Comparison of ENCODE assay signal across 1 cellular context in the genomic region with DNA sequence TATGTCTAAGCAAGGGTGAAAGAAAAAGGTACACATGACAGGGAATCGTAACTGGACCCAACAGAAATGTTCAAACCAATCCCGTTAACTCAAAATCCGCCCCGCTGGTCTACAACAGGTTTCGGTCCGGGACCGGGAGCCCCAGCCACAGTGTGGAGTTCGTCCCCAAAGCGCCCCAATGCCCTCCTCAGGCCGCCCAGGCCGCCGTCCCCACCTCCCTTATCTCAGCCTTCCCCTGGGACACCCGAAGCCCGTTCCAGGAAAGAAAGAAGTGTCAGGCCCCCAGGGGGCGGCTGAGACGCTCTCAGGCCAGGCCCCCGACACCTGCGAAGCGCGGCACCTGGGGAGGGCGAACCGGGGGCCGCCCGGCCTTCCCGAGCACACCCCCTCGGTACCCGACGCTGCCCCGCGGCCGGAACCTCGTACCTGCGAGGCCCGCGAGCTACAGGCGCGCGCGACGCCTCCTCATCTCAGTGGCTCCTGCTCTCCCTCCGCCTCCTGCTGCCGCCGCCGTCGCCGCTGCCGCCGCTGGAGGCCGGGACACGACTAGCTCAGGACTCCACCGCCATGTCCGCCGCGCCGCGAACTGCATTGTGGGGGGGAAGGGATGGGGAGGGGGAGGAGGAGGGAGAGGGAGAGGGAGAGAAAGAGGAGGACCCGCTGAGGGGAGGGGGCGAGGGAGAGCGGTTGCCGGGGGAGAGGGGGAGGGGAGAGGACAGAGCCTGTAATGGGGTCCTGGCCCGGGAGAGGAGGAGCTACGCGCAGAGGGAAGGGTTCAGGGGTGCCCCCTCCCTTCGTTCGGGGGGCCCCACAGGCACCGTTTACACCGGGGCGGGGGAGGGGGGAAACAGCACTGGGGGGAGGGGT.
A peak's percentile ranks its signal among the peaks of the same experiment; 100 is the strongest.
TF ChIP-seq lines count a peak whose summit lies in the region.

TSS of gene TUT4 (minus strand) at position 588 of the 867 bp plus-strand sequence. CDS start 26,812 bp downstream, outside the sequence.

TF ChIP-seq in K562, 482 proteins besides CTCF, POLR2A, EP300 and RAD21 (continued from another document and continues in another):
- 0 out of 2 replicates have a peak, but pooled peaks have one; percentile 6 for TF ChIP-seq DEAF1 (CRISPR knock-in tag; IDR thresholded peaks at IDR 0.05)
- TF ChIP-seq ZC3H11A (IDR thresholded peaks at IDR 0.05; ENCODE audit: low read depth, low read length): no peak
- peak; percentile 97 for TF ChIP-seq HNRNPK (IDR thresholded peaks at IDR 0.05; ENCODE audit: low read depth, low read length, poor library complexity, severe bottlenecking)
- TF ChIP-seq PHF21A (IDR thresholded peaks at IDR 0.05; ENCODE audit: borderline replicate concordance, low read depth): 0 out of 2 replicates have a peak, but pooled peaks have one; percentile 63
- no peak for TF ChIP-seq TRIM28 (IDR thresholded peaks at IDR 0.05)
- TF ChIP-seq STAG1 (CRISPR knock-in tag; IDR thresholded peaks at IDR 0.05; ENCODE audit: borderline replicate concordance): 0 out of 2 replicates have a peak, but pooled peaks have one; percentile 11
- no peak for TF ChIP-seq ZNF512 (tag; IDR thresholded peaks at IDR 0.05)
- no peak for TF ChIP-seq HINFP (tag; conservative IDR thresholded peaks at IDR 0.05; ENCODE audit: low read depth)
- TF ChIP-seq ZFP36 (IDR thresholded peaks at IDR 0.05; ENCODE audit: low read depth, low read length, partially characterized antibody): no peak
- TF ChIP-seq CBX2 (IDR thresholded peaks at IDR 0.05; ENCODE audit: insufficient read depth, low read length, poor library complexity, severe bottlenecking): no peak
- TF ChIP-seq ADNP (tag; IDR thresholded peaks at IDR 0.05): no peak
- no peak for TF ChIP-seq ZNF57 (CRISPR knock-in tag; IDR thresholded peaks at IDR 0.05)
- no peak for TF ChIP-seq HSF4 (CRISPR knock-in tag; IDR thresholded peaks at IDR 0.05; ENCODE audit: borderline replicate concordance)
- peak; percentile 89 for TF ChIP-seq SMAD4 (CRISPR knock-in tag; conservative IDR thresholded peaks at IDR 0.05)
- peak; percentile 71 for TF ChIP-seq KDM5B (IDR thresholded peaks at IDR 0.05; ENCODE audit: insufficient replicate concordance, low read depth, low read length)
- TF ChIP-seq ETV5 (CRISPR knock-in tag; IDR thresholded peaks at IDR 0.05; ENCODE audit: low read depth): peak; percentile 69
- TF ChIP-seq SRSF7 (optimal IDR thresholded peaks at IDR 0.05; ENCODE audit: low read depth, low read length): no peak
- TF ChIP-seq JUN (IDR thresholded peaks at IDR 0.05; ENCODE audit: borderline replicate concordance, low read depth, low read length): no peak
- TF ChIP-seq JUN (CRISPR knock-in tag; IDR thresholded peaks at IDR 0.05; ENCODE audit: borderline replicate concordance): peak; percentile 78; the same call in 1 of the 2 replicates
- TF ChIP-seq SMAD2 (IDR thresholded peaks at IDR 0.05; ENCODE audit: low read depth, low read length): no peak
- TF ChIP-seq MEIS2 (IDR thresholded peaks at IDR 0.05; ENCODE audit: partially characterized antibody): no peak
- peak; percentile 76; the same call in 1 of the 2 replicates for TF ChIP-seq HDAC8 (tag; IDR thresholded peaks at IDR 0.05)
- no peak for TF ChIP-seq JUNB (CRISPR knock-in tag; conservative IDR thresholded peaks at IDR 0.05)
- no peak for TF ChIP-seq RBM17 (IDR thresholded peaks at IDR 0.05; ENCODE audit: borderline replicate concordance, low read depth, low read length)
- TF ChIP-seq, protein P1, sequence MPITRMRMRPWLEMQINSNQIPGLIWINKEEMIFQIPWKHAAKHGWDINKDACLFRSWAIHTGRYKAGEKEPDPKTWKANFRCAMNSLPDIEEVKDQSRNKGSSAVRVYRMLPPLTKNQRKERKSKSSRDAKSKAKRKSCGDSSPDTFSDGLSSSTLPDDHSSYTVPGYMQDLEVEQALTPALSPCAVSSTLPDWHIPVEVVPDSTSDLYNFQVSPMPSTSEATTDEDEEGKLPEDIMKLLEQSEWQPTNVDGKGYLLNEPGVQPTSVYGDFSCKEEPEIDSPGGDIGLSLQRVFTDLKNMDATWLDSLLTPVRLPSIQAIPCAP (CRISPR knock-in tag; IDR thresholded peaks at IDR 0.05; ENCODE audit: borderline replicate concordance): no peak
- TF ChIP-seq GATAD2B (IDR thresholded peaks at IDR 0.05; ENCODE audit: borderline replicate concordance): peak; percentile 83
- no peak for TF ChIP-seq RFX1 (IDR thresholded peaks at IDR 0.05)
- no peak for TF ChIP-seq CAMTA2 (CRISPR knock-in tag; conservative IDR thresholded peaks at IDR 0.05)
- no peak for TF ChIP-seq BACH1 (tag; IDR thresholded peaks at IDR 0.05)
- 0 out of 2 replicates have a peak, but pooled peaks have one; percentile 30 for TF ChIP-seq XRCC5 (IDR thresholded peaks at IDR 0.05; ENCODE audit: low read depth, low read length)
- no peak for TF ChIP-seq STAT5B (CRISPR knock-in tag; IDR thresholded peaks at IDR 0.05)
- TF ChIP-seq XRCC3 (IDR thresholded peaks at IDR 0.05): no peak
- no peak for TF ChIP-seq MEF2D (tag; conservative IDR thresholded peaks at IDR 0.05; ENCODE audit: low read depth)
- peak; percentile 24; the same call in 1 of the 2 replicates for TF ChIP-seq NBN (IDR thresholded peaks at IDR 0.05; ENCODE audit: low read depth)
- TF ChIP-seq, protein P2, sequence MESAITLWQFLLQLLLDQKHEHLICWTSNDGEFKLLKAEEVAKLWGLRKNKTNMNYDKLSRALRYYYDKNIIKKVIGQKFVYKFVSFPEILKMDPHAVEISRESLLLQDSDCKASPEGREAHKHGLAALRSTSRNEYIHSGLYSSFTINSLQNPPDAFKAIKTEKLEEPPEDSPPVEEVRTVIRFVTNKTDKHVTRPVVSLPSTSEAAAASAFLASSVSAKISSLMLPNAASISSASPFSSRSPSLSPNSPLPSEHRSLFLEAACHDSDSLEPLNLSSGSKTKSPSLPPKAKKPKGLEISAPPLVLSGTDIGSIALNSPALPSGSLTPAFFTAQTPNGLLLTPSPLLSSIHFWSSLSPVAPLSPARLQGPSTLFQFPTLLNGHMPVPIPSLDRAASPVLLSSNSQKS (CRISPR knock-in tag; IDR thresholded peaks at IDR 0.05): no peak
- 0 out of 2 replicates have a peak, but pooled peaks have one; percentile 66 for TF ChIP-seq PRMT5 (CRISPR knock-in tag; IDR thresholded peaks at IDR 0.05)
- TF ChIP-seq, protein P3, sequence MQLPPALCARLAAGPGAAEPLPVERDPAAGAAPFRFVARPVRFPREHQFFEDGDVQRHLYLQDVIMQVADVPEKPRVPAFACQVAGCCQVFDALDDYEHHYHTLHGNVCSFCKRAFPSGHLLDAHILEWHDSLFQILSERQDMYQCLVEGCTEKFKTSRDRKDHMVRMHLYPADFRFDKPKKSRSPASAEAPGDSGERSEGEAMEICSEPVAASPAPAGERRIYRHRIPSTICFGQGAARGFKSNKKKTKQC (CRISPR knock-in tag; IDR thresholded peaks at IDR 0.05): peak; percentile 80
- TF ChIP-seq ZNF507 (tag; conservative IDR thresholded peaks at IDR 0.05): no peak
- no peak for TF ChIP-seq SMARCA4 (IDR thresholded peaks at IDR 0.05)
- peak; percentile 49 for TF ChIP-seq FUS (optimal IDR thresholded peaks at IDR 0.05; ENCODE audit: low read depth, low read length)
- no peak; the same call in 1 of the 2 replicates for TF ChIP-seq CBFA2T2 (conservative IDR thresholded peaks at IDR 0.05)
- TF ChIP-seq MTA1 (IDR thresholded peaks at IDR 0.05; ENCODE audit: borderline replicate concordance): no peak
- peak in 1 of 2 experiments; percentile 53; a peak in 2 of 4 replicates for TF ChIP-seq RCOR1 (IDR thresholded peaks at IDR 0.05; ENCODE audit: borderline replicate concordance in 1 of 2, low read depth in 2 of 2, low read length in 2 of 2)
- TF ChIP-seq RBM22 (IDR thresholded peaks at IDR 0.05; ENCODE audit: low read depth, low read length, poor library complexity, severe bottlenecking): peak; percentile 50
- TF ChIP-seq, protein P4, sequence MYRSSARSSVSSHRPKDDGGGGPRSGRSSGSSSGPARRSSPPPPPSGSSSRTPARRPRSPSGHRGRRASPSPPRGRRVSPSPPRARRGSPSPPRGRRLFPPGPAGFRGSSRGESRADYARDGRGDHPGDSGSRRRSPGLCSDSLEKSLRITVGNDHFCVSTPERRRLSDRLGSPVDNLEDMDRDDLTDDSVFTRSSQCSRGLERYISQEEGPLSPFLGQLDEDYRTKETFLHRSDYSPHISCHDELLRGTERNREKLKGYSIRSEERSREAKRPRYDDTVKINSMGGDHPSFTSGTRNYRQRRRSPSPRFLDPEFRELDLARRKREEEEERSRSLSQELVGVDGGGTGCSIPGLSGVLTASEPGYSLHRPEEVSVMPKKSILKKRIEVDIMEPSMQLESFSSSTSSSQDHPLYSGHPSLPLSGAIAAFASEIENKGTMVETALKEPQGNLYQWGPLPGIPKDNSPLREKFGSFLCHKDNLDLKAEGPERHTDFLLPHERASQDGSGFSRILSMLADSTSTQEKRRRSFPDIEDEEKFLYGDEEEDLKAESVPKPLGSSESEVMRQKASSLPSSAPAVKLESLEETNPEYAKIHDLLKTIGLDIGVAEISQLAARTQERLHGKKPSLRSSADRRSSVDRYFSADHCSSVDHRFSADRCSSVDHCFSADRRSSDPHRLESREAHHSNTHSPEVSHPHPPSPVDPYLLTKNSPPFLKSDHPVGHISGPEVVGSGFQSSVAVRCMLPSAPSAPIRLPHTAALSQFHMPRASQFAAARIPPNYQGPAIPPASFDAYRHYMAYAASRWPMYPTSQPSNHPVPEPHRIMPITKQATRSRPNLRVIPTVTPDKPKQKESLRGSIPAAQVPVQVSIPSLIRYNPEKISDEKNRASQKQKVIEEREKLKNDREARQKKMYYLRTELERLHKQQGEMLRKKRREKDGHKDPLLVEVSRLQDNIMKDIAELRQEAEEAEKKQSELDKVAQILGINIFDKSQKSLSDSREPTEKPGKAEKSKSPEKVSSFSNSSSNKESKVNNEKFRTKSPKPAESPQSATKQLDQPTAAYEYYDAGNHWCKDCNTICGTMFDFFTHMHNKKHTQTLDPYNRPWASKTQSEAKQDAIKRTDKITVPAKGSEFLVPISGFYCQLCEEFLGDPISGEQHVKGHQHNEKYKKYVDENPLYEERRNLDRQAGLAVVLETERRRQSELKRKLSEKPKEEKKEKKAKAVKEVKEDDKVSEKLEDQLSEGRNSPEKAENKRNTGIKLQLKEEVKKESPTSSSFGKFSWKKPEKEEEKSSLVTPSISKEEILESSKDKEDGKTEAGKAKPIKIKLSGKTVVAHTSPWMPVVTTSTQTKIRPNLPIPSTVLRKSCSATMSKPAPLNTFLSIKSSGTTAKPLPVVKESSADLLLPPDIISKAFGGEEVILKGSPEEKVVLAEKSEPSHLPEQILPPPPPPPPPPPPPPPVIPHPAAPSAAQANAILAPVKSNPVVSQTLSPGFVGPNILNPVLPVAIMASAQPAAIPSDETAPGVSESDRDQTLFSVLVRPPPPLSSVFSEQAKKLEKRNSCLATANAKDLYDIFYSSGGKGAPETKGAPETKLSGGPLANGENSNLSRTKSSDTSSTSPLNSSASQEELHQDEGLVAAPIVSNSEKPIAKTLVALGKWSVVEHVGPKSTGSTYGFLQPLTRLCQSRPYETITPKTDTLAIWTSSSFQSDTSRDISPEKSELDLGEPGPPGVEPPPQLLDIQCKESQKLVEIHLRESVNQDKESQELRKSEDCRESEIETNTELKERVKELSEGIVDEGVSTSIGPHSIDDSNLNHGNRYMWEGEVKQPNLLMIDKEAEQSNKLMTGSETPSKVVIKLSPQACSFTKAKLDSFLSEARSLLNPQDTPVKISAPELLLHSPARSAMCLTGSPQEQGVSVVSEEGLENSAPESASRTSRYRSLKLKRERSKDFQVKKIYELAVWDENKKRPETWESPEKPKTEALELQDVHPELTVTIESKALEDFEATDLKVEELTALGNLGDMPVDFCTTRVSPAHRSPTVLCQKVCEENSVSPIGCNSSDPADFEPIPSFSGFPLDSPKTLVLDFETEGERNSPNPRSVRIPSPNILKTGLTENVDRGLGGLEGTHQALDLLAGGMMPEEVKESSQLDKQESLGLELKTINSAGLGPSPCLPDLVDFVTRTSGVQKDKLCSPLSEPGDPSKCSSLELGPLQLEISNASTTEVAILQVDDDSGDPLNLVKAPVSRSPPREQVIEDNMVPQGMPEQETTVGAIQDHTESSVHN (IDR thresholded peaks at IDR 0.05; ENCODE audit: borderline replicate concordance in 1 of 2, low read depth in 1 of 2): no peak
- TF ChIP-seq RAD51 (IDR thresholded peaks at IDR 0.05; ENCODE audit: borderline replicate concordance, low read depth): no peak
- peak; percentile 84 for TF ChIP-seq TAF1 (IDR thresholded peaks at IDR 0.05; ENCODE audit: control insufficient read depth, extremely low read depth, insufficient read depth, low read length, severe bottlenecking)
- TF ChIP-seq MCM3 (IDR thresholded peaks at IDR 0.05): no peak
- no peak for TF ChIP-seq HNRNPUL1 (IDR thresholded peaks at IDR 0.05; ENCODE audit: low read length)
- no peak for TF ChIP-seq ZFP30 (CRISPR knock-in tag; IDR thresholded peaks at IDR 0.05; ENCODE audit: borderline replicate concordance)
- peak; percentile 98 for TF ChIP-seq L3MBTL2 (IDR thresholded peaks at IDR 0.05)
- no peak for TF ChIP-seq PYGO2 (tag; IDR thresholded peaks at IDR 0.05)
